In genomic region chr2:237510502-237511217, GRCh38 we compare ENCODE assay signal across 1 cellular context.
TF ChIP-seq lines count a peak whose summit lies in the region.

No MANE protein-coding gene starts in this region.

TF ChIP-seq in SK-N-SH, 30 proteins besides CTCF, POLR2A, EP300 and RAD21 (continued from another document):
- no peak for TF ChIP-seq USF2 (IDR thresholded peaks at IDR 0.05; ENCODE audit: borderline replicate concordance, low read depth, low read length)
- no peak for TF ChIP-seq SMC3 (IDR thresholded peaks at IDR 0.05; ENCODE audit: low read depth, low read length)
- TF ChIP-seq GABPA (IDR thresholded peaks at IDR 0.05; ENCODE audit: low read depth): no peak
- no peak for TF ChIP-seq RFX5 (IDR thresholded peaks at IDR 0.05; ENCODE audit: low read length)
